6 cellular contexts compared by ENCODE assay signal in genomic region chr6:31972709-31973350, GRCh38.
DNase-seq lines count a peak whose midpoint lies in the region; ATAC-seq lines count a peak whose summit lies in the region.

No MANE protein-coding gene starts in this region.

- peaks cover 15 to 18% of the 10 kb centered on the region in 2 donors for H3K4me1 ChIP-seq in mucosa of rectum (ENCODE audit: control insufficient read depth in 2 of 2, insufficient read depth in 2 of 2, low read length in 2 of 2)

- H3K36me3 ChIP-seq in mucosa of rectum (ENCODE audit: control insufficient read depth in 2 of 2, insufficient read depth in 2 of 2, low read length in 2 of 2) = peaks cover 22 to 26% of the 10 kb centered on the region in 2 donors

- peak overlapping the region; percentile 94 to 96 for H3K9ac ChIP-seq in mucosa of rectum (ENCODE audit: low read depth in 1 of 2, low read length in 2 of 2)

- H3K27ac ChIP-seq in mucosa of rectum (ENCODE audit: low read depth in 2 of 2, low read length in 2 of 2) = peak overlapping the region; percentile 95 to 98

- peak; percentile 60 for DNase-seq in amniotic epithelial cell (ENCODE audit: low read depth)

- no peaks in the 10 kb centered on the region for H3K9me3 ChIP-seq in mucosa of rectum (ENCODE audit: control insufficient read depth in 2 of 2, low read length in 2 of 2)

- H3K4me3 ChIP-seq in mucosa of rectum (ENCODE audit: low read length in 2 of 2) = peak overlapping the region; percentile 89

- ATAC-seq in HG03457 (IDR thresholded peaks at IDR 0.05; ENCODE audit: unreplicated experiment) = peak; percentile 2
- no peak for ATAC-seq in GM18502 (IDR thresholded peaks at IDR 0.05; ENCODE audit: poor library complexity, unreplicated experiment)
- no peak for ATAC-seq in HG02885 (IDR thresholded peaks at IDR 0.05; ENCODE audit: poor library complexity, unreplicated experiment)
- ATAC-seq in GM19463 (IDR thresholded peaks at IDR 0.05; ENCODE audit: unreplicated experiment) = no peak

- no peaks in the 10 kb centered on the region for H3K27me3 ChIP-seq in mucosa of rectum (ENCODE audit: control insufficient read depth in 2 of 2, insufficient read depth in 2 of 2, low read length in 2 of 2)
